7 cellular contexts compared by ENCODE assay signal in genomic region chr9:18741331-18741730, GRCh38.
"Had no signal": no experiment of that assay in that cellular context is flagged by ENCODE, and none has a peak within 500 bp of the region (broad histone marks: within the 10 kb centered on the region; RNA-seq: fewer than 3 reads in every experiment).

No MANE protein-coding gene starts in this region.

- H3K27ac ChIP-seq: GM23248 had no signal

- H3K9me3 Mint-ChIP-seq: GM23338, H9, HFFc6 had no signal

- H3K4me3 Mint-ChIP-seq: GM23338, H9, HFFc6 had no signal

- H3K27ac Mint-ChIP-seq: GM23338, H9, HFFc6 had no signal

- H3K4me2 ChIP-seq: GM23338 had no signal

- H3K4me3 ChIP-seq: GM23248, GM23338 had no signal

- DNase-seq: GM23248, GOT3, H7, H9, HCEC 1CT, HFFc6 had no signal

- H3K9ac ChIP-seq: GM23248 had no signal
